In the genomic region with DNA sequence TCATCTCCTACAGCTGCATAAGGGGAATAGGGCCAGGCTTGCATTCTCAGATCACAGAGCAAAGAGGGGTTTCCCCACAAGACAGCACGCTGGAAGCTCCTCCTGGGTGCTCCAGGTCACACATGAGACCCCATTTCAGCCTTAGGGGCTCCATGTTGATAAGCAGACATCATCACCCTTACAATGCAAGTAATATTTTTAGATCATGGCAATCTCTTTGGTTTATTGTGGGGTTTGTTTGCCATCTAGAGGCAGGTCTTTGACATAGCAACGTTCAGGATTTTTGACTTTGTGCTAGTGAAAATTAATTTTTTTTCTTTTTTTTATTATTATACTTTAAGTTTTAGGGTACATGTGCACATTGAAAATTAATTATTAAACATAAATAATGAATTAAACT, we compare ENCODE assay signal across 7 cellular contexts.
DNase-seq lines count a peak whose midpoint lies in the region; ATAC-seq, FAIRE-seq and TF ChIP-seq lines count a peak whose summit lies in the region.
"Not testable (repeated sequence)": the region's sequence is repeated elsewhere in the genome, so short reads cannot be mapped to it uniquely, and the experiment has no call there.

No MANE protein-coding gene starts in this region.

- peak; percentile 46 for ATAC-seq in HG02870 (IDR thresholded peaks at IDR 0.05; ENCODE audit: unreplicated experiment)
- ATAC-seq in naive B cell (ENCODE audit: low read depth in 2 of 2) = peak; percentile 11 to 31

- H3K4me3 ChIP-seq in GM06990 (replicated peaks; ENCODE audit: low read depth, low read length) = not testable (repeated sequence)

- FAIRE-seq in A204.1 (lab: Jason Lieb, UNC) = peak; percentile 78
- peak; percentile 83 for FAIRE-seq in TTC549 (lab: Jason Lieb, UNC)
- FAIRE-seq in endometrium (lab: Jason Lieb, UNC) = peak; percentile 31
- FAIRE-seq in islet of Langerhans (lab: Jason Lieb, UNC) = peak; percentile 56

- not testable (repeated sequence) for H3K27me3 ChIP-seq in GM06990 (replicated peaks; ENCODE audit: control insufficient read depth, insufficient read depth, low read length)

- not testable (repeated sequence) for DNase-seq in GM06990 (ENCODE audit: extremely low read depth, insufficient read length); naive B cell

- H3K27ac Mint-ChIP-seq in naive B cell = not testable (repeated sequence)

- not testable (repeated sequence) for H3K4me3 Mint-ChIP-seq in naive B cell

- H3K4me1 Mint-ChIP-seq in naive B cell = peaks cover 0 to 11% (median 5%) of the 10 kb centered on the region in 3 donors

- H3K27me3 Mint-ChIP-seq in naive B cell = not testable (repeated sequence)

- not testable (repeated sequence) for H3K36me3 Mint-ChIP-seq in naive B cell

- peak; percentile 2 for TF ChIP-seq CTCF in GM06990 (IDR thresholded peaks at IDR 0.05; ENCODE audit: insufficient read depth, low read length, poor library complexity, severe bottlenecking)

- not testable (repeated sequence) for H3K9me3 Mint-ChIP-seq in naive B cell

- not testable (repeated sequence) for H3K36me3 ChIP-seq in GM06990 (ENCODE audit: control insufficient read depth, insufficient read depth, low read length)
